Comparison of ENCODE assay signal across 8 cellular contexts in genomic region chr19:48415395-48415794, GRCh38. TPM values are rescaled to one million over a fixed set of nuclear protein-coding genes. Genes with fewer than 3 reads are reported as not detected.
DNase-seq lines count a peak whose midpoint lies in the region; ATAC-seq and TF ChIP-seq lines count a peak whose summit lies in the region.

No MANE protein-coding gene starts in this region.

- peaks cover 29% of the 10 kb centered on the region for H3K4me1 Mint-ChIP-seq in CD14-positive monocyte
- H3K4me1 Mint-ChIP-seq in memory B cell = peaks cover 19% of the 10 kb centered on the region
- peaks cover 21% of the 10 kb centered on the region for H3K4me1 Mint-ChIP-seq in stimulated activated memory B cell treated with anti-CD40 and anti-IgM and Interleukin-4, amounts not matched to agents 10 μg/mL and 1 μg/mL and 100 μg/mL, for 72 hours

- no peaks in the 10 kb centered on the region for H3K4me1 ChIP-seq in Karpas-422 (ENCODE audit: low read length)
- H3K4me1 ChIP-seq in colonic mucosa = no peaks in the 10 kb centered on the region

- ATAC-seq in memory B cell (ENCODE audit: low read depth) (peak; percentile 44), GM19351 (IDR thresholded peaks at IDR 0.05; ENCODE audit: unreplicated experiment) (no peak)
- peak; percentile 60 for ATAC-seq in stimulated activated memory B cell treated with anti-CD40 and anti-IgM and Interleukin-4, amounts not matched to agents 10 μg/mL and 1 μg/mL and 100 μg/mL, for 72 hours

- H3K9me3 Mint-ChIP-seq in CD14-positive monocyte = peaks cover 0 to 12% (median 1%) of the 10 kb centered on the region in 7 donors
- no peaks in the 10 kb centered on the region for H3K9me3 Mint-ChIP-seq in memory B cell
- no peaks in the 10 kb centered on the region for H3K9me3 Mint-ChIP-seq in stimulated activated memory B cell treated with anti-CD40 and anti-IgM and Interleukin-4, amounts not matched to agents 10 μg/mL and 1 μg/mL and 100 μg/mL, for 72 hours

- H3K4me3 ChIP-seq in Karpas-422 (ENCODE audit: low read length) = no peak overlapping the region
- H3K4me3 ChIP-seq in colonic mucosa = peak overlapping the region; percentile 14

- H3K27ac Mint-ChIP-seq in CD14-positive monocyte (peak overlapping the region in 2 of 7 donors; percentile 22 to 89), memory B cell (no peak overlapping the region)
- no peak overlapping the region for H3K27ac Mint-ChIP-seq in stimulated activated memory B cell treated with anti-CD40 and anti-IgM and Interleukin-4, amounts not matched to agents 10 μg/mL and 1 μg/mL and 100 μg/mL, for 72 hours

- H3K27ac ChIP-seq in Karpas-422 (ENCODE audit: low read length) = no peak overlapping the region
- no peak overlapping the region for H3K27ac ChIP-seq in colonic mucosa

- H3K79me2 ChIP-seq in Karpas-422 (ENCODE audit: low read length) = no peaks in the 10 kb centered on the region

- peak; percentile 87 for DNase-seq in CD14-positive monocyte (ENCODE audit: low spot score)
- DNase-seq in Karpas-422 = peak; percentile 96
- DNase-seq in activated CD4-positive, CD25-positive, alpha-beta regulatory T cell treated with anti-CD3 and anti-CD28 coated beads, Interleukin-2, amount 50 U/mL, for 72 hours = peak; percentile 70
- DNase-seq in colonic mucosa = peak; percentile 95
- no peak for DNase-seq in memory B cell (ENCODE audit: low spot score in 2 of 2)
- no peak for DNase-seq in epidermal melanocyte (ENCODE audit: insufficient read length, low spot score)

- no peak overlapping the region for H3K9ac ChIP-seq in Karpas-422 (ENCODE audit: low read length)
- no peak overlapping the region for H3K9ac ChIP-seq in colonic mucosa (ENCODE audit: low read depth in 2 of 2, low read length in 2 of 2)

- TF ChIP-seq CTCF in CD14-positive monocyte (IDR thresholded peaks at IDR 0.05) = no peak
- no peak for TF ChIP-seq CTCF in colonic mucosa (IDR thresholded peaks at IDR 0.05)

- H3K4me3 Mint-ChIP-seq in CD14-positive monocyte (peak overlapping the region; percentile 72 to 87), memory B cell (no peak overlapping the region)
- H3K4me3 Mint-ChIP-seq in stimulated activated memory B cell treated with anti-CD40 and anti-IgM and Interleukin-4, amounts not matched to agents 10 μg/mL and 1 μg/mL and 100 μg/mL, for 72 hours = no peak overlapping the region

- H3K9me2 ChIP-seq in Karpas-422 (replicated peaks; ENCODE audit: insufficient read depth, low read length) = no peaks in the 10 kb centered on the region

- H2AFZ ChIP-seq in Karpas-422 (ENCODE audit: low read length) = no peak overlapping the region

- H3K36me3 ChIP-seq in Karpas-422 (ENCODE audit: insufficient read depth, low read length) (no peaks in the 10 kb centered on the region), colonic mucosa (no peaks in the 10 kb centered on the region)

- peaks cover 0 to 4% of the 10 kb centered on the region in 2 donors for H3K36me3 Mint-ChIP-seq in CD14-positive monocyte
- H3K36me3 Mint-ChIP-seq in memory B cell = no peaks in the 10 kb centered on the region
- H3K36me3 Mint-ChIP-seq in stimulated activated memory B cell treated with anti-CD40 and anti-IgM and Interleukin-4, amounts not matched to agents 10 μg/mL and 1 μg/mL and 100 μg/mL, for 72 hours = no peaks in the 10 kb centered on the region

- H3K4me2 ChIP-seq in Karpas-422 (ENCODE audit: low read depth, low read length, poor library complexity, severe bottlenecking) = no peak overlapping the region

- H4K20me1 ChIP-seq in Karpas-422 (ENCODE audit: insufficient read depth, low read depth, low read length) = no peaks in the 10 kb centered on the region

- H3K27me3 ChIP-seq in Karpas-422 (ENCODE audit: low read length) (no peaks in the 10 kb centered on the region), colonic mucosa (peaks cover 6% of the 10 kb centered on the region)

- no peaks in the 10 kb centered on the region for H3K9me3 ChIP-seq in Karpas-422 (ENCODE audit: low read length)
- H3K9me3 ChIP-seq in colonic mucosa = no peaks in the 10 kb centered on the region

- intact Hi-C loops in CD14-positive monocyte (cut with micrococcal nuclease) (no loop called here), colonic mucosa (cut with DNase I) (no loop called here)

- H3K27me3 Mint-ChIP-seq in CD14-positive monocyte (ENCODE audit: low read depth in 3 of 3) = peaks cover 28 to 43% (median 32%) of the 10 kb centered on the region in 3 donors
- H3K27me3 Mint-ChIP-seq in memory B cell = peaks cover 18% of the 10 kb centered on the region
- H3K27me3 Mint-ChIP-seq in stimulated activated memory B cell treated with anti-CD40 and anti-IgM and Interleukin-4, amounts not matched to agents 10 μg/mL and 1 μg/mL and 100 μg/mL, for 72 hours = peaks cover 70% of the 10 kb centered on the region

RNA-seq across cellular contexts. Expression of gene GRIN2D, which starts 21.9 kb away (rescaled TPM):
- under 1 TPM in 1 of 2 donors, not detected in 1; 0.13 TPM for polyA plus RNA-seq in CD14-positive monocyte
- not detected in 2 replicates for total RNA-seq in Karpas-422 (2014; rRNA removed; shearing (Covaris generic); ENCODE audit: low replicate concordance)
- under 1 TPM; 0.35 to 0.49 TPM for total RNA-seq in colonic mucosa

RNA-seq across cellular contexts. Expression of gene KDELR1, which starts 24.0 kb away (rescaled TPM):
- 10 to 100 TPM; 42.0 to 51.3 TPM for polyA plus RNA-seq in CD14-positive monocyte
- 39.5 and 53.7 TPM in 2 replicates for total RNA-seq in Karpas-422 (2014; rRNA removed; shearing (Covaris generic); ENCODE audit: low replicate concordance)
- 100 to 1,000 TPM; 233 to 249 TPM for total RNA-seq in colonic mucosa

RNA-seq across cellular contexts. Expression of gene GRWD1, which starts 30.4 kb away (rescaled TPM):
- polyA plus RNA-seq in CD14-positive monocyte = 10 to 100 TPM in 1 of 2 donors, 1 to 10 TPM in 1; 10.0 to 13.9 TPM
- 15.9 and 22.2 TPM in 2 replicates for total RNA-seq in Karpas-422 (2014; rRNA removed; shearing (Covaris generic); ENCODE audit: low replicate concordance)
- total RNA-seq in colonic mucosa = 10 to 100 TPM; 17.0 to 45.8 TPM

RNA-seq across cellular contexts. Expression of gene KCNJ14, which starts 40.0 kb away (rescaled TPM):
- polyA plus RNA-seq in CD14-positive monocyte = under 1 TPM in 1 of 2 donors, not detected in 1; 0.09 TPM
- total RNA-seq in Karpas-422 (2014; rRNA removed; shearing (Covaris generic); ENCODE audit: low replicate concordance) = 0.69 and 1.1 TPM in 2 replicates
- total RNA-seq in colonic mucosa = under 1 TPM; 0.35 to 0.99 TPM

RNA-seq across cellular contexts. Expression of gene SYNGR4, which starts 51.2 kb away (rescaled TPM):
- not detected for polyA plus RNA-seq in CD14-positive monocyte
- total RNA-seq in Karpas-422 (2014; rRNA removed; shearing (Covaris generic); ENCODE audit: low replicate concordance) = not detected in 2 replicates
- total RNA-seq in colonic mucosa = not detected

Comparison
In these comparisons a context has a peak if more than half of its experiments do, and no peak if none do; other contexts are left out.
1. DNase-seq: peak in CD14-positive monocyte (single experiment), Karpas-422 (single experiment), activated CD4-positive, CD25-positive, alpha-beta regulatory T cell treated with anti-CD3 and anti-CD28 coated beads, Interleukin-2, amount 50 U/mL, for 72 hours (single experiment) and colonic mucosa (single experiment); none in memory B cell (0 of 2) and epidermal melanocyte (single experiment).
2. H3K4me3 Mint-ChIP-seq: peak in CD14-positive monocyte (2 of 2); none in memory B cell (single experiment) and stimulated activated memory B cell treated with anti-CD40 and anti-IgM and Interleukin-4, amounts not matched to agents 10 μg/mL and 1 μg/mL and 100 μg/mL, for 72 hours (single experiment).